ENCODE assay signal across 28 cellular contexts in the genomic region with DNA sequence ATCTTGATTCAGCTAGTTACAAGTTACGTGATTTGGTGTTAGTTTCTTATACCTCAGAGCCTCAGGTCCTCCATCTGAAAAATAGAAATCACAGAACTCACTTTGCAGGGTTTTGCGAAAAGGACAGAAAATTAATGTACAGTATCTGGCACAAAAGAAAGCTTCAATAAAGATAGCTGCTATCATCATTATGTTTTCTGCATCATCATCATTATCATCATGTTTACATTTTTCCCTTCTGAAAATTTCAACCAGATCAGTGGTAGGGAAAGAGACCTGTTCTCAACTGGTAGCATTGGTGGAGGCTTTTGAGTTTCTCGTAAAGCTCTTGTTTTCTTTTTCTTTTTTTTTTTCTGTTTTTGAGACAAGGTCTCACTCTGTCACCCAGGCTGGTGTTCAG.
"Had no signal": no experiment of that assay in that cellular context is flagged by ENCODE, and none has a peak within 500 bp of the region (broad histone marks: within the 10 kb centered on the region; RNA-seq: fewer than 3 reads in every experiment).

No MANE protein-coding gene starts in this region.

- H3K4me3 ChIP-seq: colonic mucosa, coronary artery, dorsolateral prefrontal cortex, esophagus muscularis mucosa, esophagus squamous epithelium, gastrocnemius medialis, gastroesophageal sphincter, heart left ventricle, heart right ventricle, hepatocyte had no signal

- H2AFZ ChIP-seq: hepatocyte had no signal

- ATAC-seq: effector memory CD8-positive, alpha-beta T cell; esophagus mucosa; foreskin keratinocyte; gastrocnemius medialis; gastroesophageal sphincter; heart left ventricle; heart right ventricle had no signal

- FAIRE-seq: endometrium, endothelial cell of umbilical vein, frontal cortex had no signal

- H3K27me3 ChIP-seq: colonic mucosa, dorsolateral prefrontal cortex, esophagus muscularis mucosa, esophagus squamous epithelium, foreskin keratinocyte, gastrocnemius medialis, gastroesophageal sphincter, heart left ventricle, heart right ventricle, hepatocyte had no signal

- H3K27ac ChIP-seq: colonic mucosa, coronary artery, dorsolateral prefrontal cortex, epithelial cell of prostate, esophagus muscularis mucosa, esophagus squamous epithelium, foreskin keratinocyte, gastrocnemius medialis, gastroesophageal sphincter, heart left ventricle, heart right ventricle, hepatocyte had no signal

- H3K4me1 ChIP-seq: colonic mucosa, esophagus muscularis mucosa, esophagus squamous epithelium, foreskin keratinocyte, gastrocnemius medialis, gastroesophageal sphincter, heart left ventricle, heart right ventricle had no signal

- DNase-seq: colonic mucosa; cortex of kidney; dermis blood vessel endothelial cell; dorsolateral prefrontal cortex; effector CD4-positive, alpha-beta T cell; effector CD8-positive, alpha-beta T cell; effector memory CD4-positive, alpha-beta T cell; effector memory CD8-positive, alpha-beta T cell; endodermal cell; erythroblast; esophagus squamous epithelium; foreskin fibroblast; foreskin keratinocyte; foreskin melanocyte; gastrocnemius medialis; glutamatergic neuron; head of caudate nucleus; heart left ventricle; heart right ventricle had no signal

- H3K4me2 ChIP-seq: hepatocyte had no signal

- H3K9me3 ChIP-seq: colonic mucosa, esophagus muscularis mucosa, esophagus squamous epithelium, gastrocnemius medialis had no signal

- H3K79me2 ChIP-seq: hepatocyte had no signal

- H3K36me3 ChIP-seq: colonic mucosa, esophagus muscularis mucosa, esophagus squamous epithelium, gastrocnemius medialis, gastroesophageal sphincter, heart left ventricle, heart right ventricle had no signal
